Comparison of ENCODE assay signal across 23 cellular contexts in the genomic region with DNA sequence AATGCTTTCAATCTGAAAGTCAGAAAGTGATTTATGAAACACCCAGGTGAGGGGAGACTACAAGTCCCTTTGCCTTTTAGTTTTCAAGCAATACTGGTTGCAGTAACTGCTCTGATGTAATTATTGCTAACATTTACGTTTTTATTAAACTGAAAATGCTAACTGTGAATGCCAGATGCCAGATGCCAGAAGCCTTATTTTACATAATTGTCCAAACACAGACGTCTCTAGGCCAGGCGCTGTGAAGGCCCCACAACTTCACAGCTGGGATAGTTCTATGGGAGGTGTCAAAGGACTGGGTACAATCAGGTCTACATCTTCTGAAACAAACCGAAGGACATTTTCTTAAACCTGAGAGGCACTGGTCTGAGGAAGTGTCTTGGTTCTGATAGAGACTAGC. TPM values are rescaled to one million over a fixed set of nuclear protein-coding genes. Genes with fewer than 3 reads are reported as not detected.
DNase-seq lines count a peak whose midpoint lies in the region; ATAC-seq, FAIRE-seq and TF ChIP-seq lines count a peak whose summit lies in the region.
"Had no signal": no experiment of that assay in that cellular context is flagged by ENCODE, and none has a peak within 500 bp of the region (broad histone marks: within the 10 kb centered on the region; RNA-seq: fewer than 3 reads in every experiment).

No MANE protein-coding gene starts in this region.

- CTCF ChIA-PET in GM12878 (lab: Yijun Ruan, JAX), result no interaction called here

- H3K4me1 ChIP-seq in OCI-LY3 (ENCODE audit: low read length) (peaks cover 74% of the 10 kb centered on the region), GM12878 (ENCODE audit: control insufficient read depth, insufficient read depth, low read length) (no peaks in the 10 kb centered on the region), tibial artery (no peaks in the 10 kb centered on the region)

- H3K79me2 ChIP-seq in OCI-LY3 (ENCODE audit: low read length) (no peaks in the 10 kb centered on the region), GM12878 (ENCODE audit: control insufficient read depth, insufficient read depth, low read length) (no peaks in the 10 kb centered on the region)

- no peak for TF ChIP-seq CTCF in OCI-LY3 (IDR thresholded peaks at IDR 0.05; ENCODE audit: low read depth, low read length)
- no peak for TF ChIP-seq CTCF in GM12878 (IDR thresholded peaks at IDR 0.05 in 2 of 3, conservative IDR thresholded peaks at IDR 0.05 in 1 of 3; ENCODE audit: control insufficient read depth in 2 of 3, extremely low read depth in 1 of 3, insufficient read depth in 1 of 3, low read depth in 3 of 3, low read length in 3 of 3)
- no peak for TF ChIP-seq CTCF in tibial artery (IDR thresholded peaks at IDR 0.05)

- H3K27ac ChIP-seq in OCI-LY3 (ENCODE audit: low read length) (peak overlapping the region; percentile 89), GM12878 (ENCODE audit: control insufficient read depth, insufficient read depth) (no peak overlapping the region), tibial artery (no peak overlapping the region)
- H3K27ac ChIP-seq: SJSA1 had no signal

- peak; percentile 36 for ATAC-seq in GM12878
- ATAC-seq in HG03139 (IDR thresholded peaks at IDR 0.05; ENCODE audit: unreplicated experiment), result no peak
- ATAC-seq in HG03045 (IDR thresholded peaks at IDR 0.05; ENCODE audit: unreplicated experiment), result no peak
- ATAC-seq: HepG2, PC-3 had no signal

- TF ChIP-seq RAD21 in GM12878 (IDR thresholded peaks at IDR 0.05; ENCODE audit: insufficient read depth, low read depth, low read length), result no peak

- no peak for TF ChIP-seq EP300 in GM12878 (IDR thresholded peaks at IDR 0.05; ENCODE audit: borderline replicate concordance in 1 of 2, control insufficient read depth in 1 of 2, low read depth in 2 of 2, low read length in 2 of 2)

- TF ChIP-seq POLR2A in GM12878 (IDR thresholded peaks at IDR 0.05; ENCODE audit: low read depth, low read length), result no peak

- 16% methylated on average over 4 of the region's 4 CpGs for WGBS in GM12878 (ENCODE audit: insufficient coverage, insufficient replicate concordance, low lambda C conversion rate, missing lambda C conversion rate)

- RAD21 ChIA-PET in GM12878 (lab: Charles Lee; ENCODE audit: unreplicated experiment), result interaction anchor here (1.0 kb wide), 1 partner anchor 32 kb away, joined by 3 read pairs; no protein-coding TSS in a partner anchor

- intact Hi-C loops in GM12878 (cut with micrococcal nuclease; ENCODE audit: unreplicated experiment) (no loop called here), tibial artery (cut with DNase I; ENCODE audit: low total_unique reads) (no loop called here)

- H3K36me3 ChIP-seq in OCI-LY3 (replicated peaks; ENCODE audit: low read depth, low read length), result peaks cover 2% of the 10 kb centered on the region
- H3K36me3 ChIP-seq in GM12878 (ENCODE audit: control insufficient read depth in 2 of 2, insufficient read depth in 2 of 2, low read length in 1 of 2), result no peaks in the 10 kb centered on the region
- H3K36me3 ChIP-seq in tibial artery, result no peaks in the 10 kb centered on the region
- H3K36me3 ChIP-seq: SJSA1 had no signal

- in situ Hi-C loops in GM12878 (cut with MboI), result no loop called here

- H2AFZ ChIP-seq in OCI-LY3 (ENCODE audit: low read depth, low read length) (no peak overlapping the region), GM12878 (ENCODE audit: control insufficient read depth, low read depth, low read length) (0 out of 2 replicates have a peak overlapping the region, but pooled peaks have one; percentile 9)

- H3K4me2 ChIP-seq in OCI-LY3 (ENCODE audit: low read length) (peak overlapping the region; percentile 43), GM12878 (ENCODE audit: control insufficient read depth, insufficient read depth) (no peak overlapping the region)

- POLR2A ChIA-PET in GM12878 (lab: Charles Lee), result no interaction called here

- H3K27me3 ChIP-seq in OCI-LY3 (ENCODE audit: low read depth, low read length) (no peaks in the 10 kb centered on the region), GM12878 (replicated peaks in 1 of 2; ENCODE audit: control insufficient read depth in 2 of 2, insufficient read depth in 2 of 2, low read length in 1 of 2) (no peaks in the 10 kb centered on the region), tibial artery (peaks cover 0 to 3% of the 10 kb centered on the region in 2 donors)
- H3K27me3 ChIP-seq: SJSA1 had no signal

- SMC1A ChIA-PET in GM12878 (lab: Charles Lee; ENCODE audit: uncharacterized antibody, unreplicated experiment), result interaction anchor here (0.8 to 1.6 kb wide), 8 partner anchors 8 to 87 kb away, joined by 3 to 4 read pairs (median 4); a partner anchor contains a TSS

- H3K9me3 ChIP-seq in OCI-LY3 (ENCODE audit: insufficient read depth, low read length), result no peaks in the 10 kb centered on the region
- no peaks in the 10 kb centered on the region for H3K9me3 ChIP-seq in GM12878 (replicated peaks; ENCODE audit: control insufficient read depth, insufficient read depth, low read length)
- no peaks in the 10 kb centered on the region for H3K9me3 ChIP-seq in tibial artery
- H3K9me3 ChIP-seq: SJSA1 had no signal

- H4K20me1 ChIP-seq in OCI-LY3 (ENCODE audit: insufficient read depth, low read length), result no peaks in the 10 kb centered on the region
- H4K20me1 ChIP-seq in GM12878 (ENCODE audit: control insufficient read depth, insufficient read depth), result no peaks in the 10 kb centered on the region

- FAIRE-seq in GM12878 (lab: Jason Lieb, UNC), result peak; percentile 64
- FAIRE-seq: H1, HepG2 had no signal

- H3K4me3 ChIP-seq in OCI-LY3 (ENCODE audit: low read length) (peak overlapping the region; percentile 3; the same call in 1 of the 2 replicates), GM12878 (no peak overlapping the region), tibial artery (no peak overlapping the region)
- H3K4me3 ChIP-seq: SJSA1 had no signal

- peak; percentile 33 for DNase-seq in NCI-H2171 treated with DMSO at 0.1 percent for 48 hours (lab: John Stamatoyannopoulos, UW)
- no peak for DNase-seq in NCI-H2171 (lab: John Stamatoyannopoulos, UW)
- DNase-seq in GM12878 (ENCODE audit: low read depth, low spot score), result no peak
- no peak for DNase-seq in tibial artery
- DNase-seq in SIG-M5 treated with dmso at 0.1 percent for 504 hours (lab: John Stamatoyannopoulos, UW; ENCODE audit: unreplicated experiment), result no peak
- DNase-seq: Calu3, HCEC 1CT, Kasumi-1, NCI-H2081, NCI-H345, NCI-H510A treated with DMSO at 0.1 percent for 48 hours, PC-3 had no signal

- BruUV-seq in GM12878 (replicated peaks; lab: Mats Ljungman, UMichigan), result no TSS peak

- H3K9ac ChIP-seq in OCI-LY3 (ENCODE audit: low read length) (peak overlapping the region; percentile 41), GM12878 (ENCODE audit: control insufficient read depth, insufficient read depth, low read length) (no peak overlapping the region)

RNA-seq across cellular contexts. Expression of a gene that starts 27.5 kb away (rescaled TPM):
- not detected in 2 replicates for total RNA-seq in GM12878 (2013; cell fraction: nucleolus; rRNA removed)
- total RNA-seq in GM12878 (2014; rRNA removed), result not detected in 2 replicates
- 0.27 and 0.32 TPM in 2 replicates for total RNA-seq in GM12878 (2014; rRNA removed; fragmentation: Illumina TruSeq; extraction: Trizol)
- not detected in 2 replicates for total RNA-seq in GM12878 (2021)
- polyA plus RNA-seq in GM12878 (2011; ENCODE audit: low read depth), result not detected
- polyA plus RNA-seq in GM12878 (2011; rRNA removed), result not detected in 2 replicates
- 0.30 TPM in 1 of 2 replicates, not detected in the other for polyA plus RNA-seq in GM12878 (2011; cell fraction: cytosol; rRNA removed)
- 0.31 and 0.48 TPM in 2 replicates for polyA plus RNA-seq in GM12878 (2011; cell fraction: nucleus; rRNA removed)
- not detected in 2 replicates for polyA plus RNA-seq in GM12878 (2012)
- polyA plus RNA-seq in GM12878 (2014; fragmentation: Illumina TruSeq; extraction: Trizol), result not detected in 2 replicates
- polyA plus RNA-seq in GM12878 (2014; fragmentation: Nextera tagmentation; extraction: Ambion mirVana), result not detected
- not detected in 2 replicates for polyA plus RNA-seq in GM12878 (2014; rRNA removed)
- polyA plus RNA-seq in GM12878 (2016; fragmentation: Nextera tagmentation; extraction: Ambion mirVana), result not detected
- 0.46 TPM in 1 of 2 replicates, not detected in the other for polyA minus RNA-seq in GM12878 (2011; rRNA and poly(A)+ RNA removed)
- polyA minus RNA-seq in GM12878 (2011; cell fraction: cytosol; rRNA and poly(A)+ RNA removed), result not detected in 2 replicates
- polyA minus RNA-seq in GM12878 (2011; cell fraction: nucleus; rRNA and poly(A)+ RNA removed), result 1.1 TPM in 1 of 2 replicates, not detected in the other
- total RNA-seq: A172; Calu3; H1; HepG2; HT-29; M059J; PC-3; SJSA1; T-helper 1 cell treated with Interleukin-12 subunit alpha and Interleukin-12 subunit beta and Interleukin-4 antibody, amounts not matched to agents 30 ng/mL and 1 ng/mL, for 36 hours had no signal
- polyA plus RNA-seq: BJ, H1, HepG2 had no signal

RNA-seq across cellular contexts. Expression of a gene that starts 34.8 kb away (rescaled TPM):
- 142 and 149 TPM in 2 replicates for total RNA-seq in GM12878 (2013; cell fraction: nucleolus; rRNA removed)
- total RNA-seq in GM12878 (2014; rRNA removed) (41.3 and 45.7 TPM in 2 replicates), GM12878 (2014; rRNA removed; fragmentation: Illumina TruSeq; extraction: Trizol) (49.6 and 49.9 TPM in 2 replicates), GM12878 (2021) (39.4 and 39.5 TPM in 2 replicates)
- polyA plus RNA-seq in GM12878 (2011; ENCODE audit: low read depth), result 7.7 TPM
- polyA plus RNA-seq in GM12878 (2011; rRNA removed) (46.3 and 89.4 TPM in 2 replicates), GM12878 (2014; fragmentation: Illumina TruSeq; extraction: Trizol) (45.3 and 60.1 TPM in 2 replicates), GM12878 (2014; fragmentation: Nextera tagmentation; extraction: Ambion mirVana) (1 to 10 TPM; 6.0 to 9.4 TPM), GM12878 (2014; rRNA removed) (27.2 and 31.5 TPM in 2 replicates), GM12878 (2016; fragmentation: Nextera tagmentation; extraction: Ambion mirVana) (10 to 100 TPM; 27.9 to 32.5 TPM)
- 16.7 TPM in 2 replicates for polyA plus RNA-seq in GM12878 (2011; cell fraction: cytosol; rRNA removed)
- 94.3 and 114 TPM in 2 replicates for polyA plus RNA-seq in GM12878 (2011; cell fraction: nucleus; rRNA removed)
- polyA plus RNA-seq in GM12878 (2012), result 12.0 and 12.4 TPM in 2 replicates
- polyA minus RNA-seq in GM12878 (2011; rRNA and poly(A)+ RNA removed), result 51.1 and 72.2 TPM in 2 replicates
- polyA minus RNA-seq in GM12878 (2011; cell fraction: cytosol; rRNA and poly(A)+ RNA removed), result 15.4 and 24.5 TPM in 2 replicates
- 114 and 186 TPM in 2 replicates for polyA minus RNA-seq in GM12878 (2011; cell fraction: nucleus; rRNA and poly(A)+ RNA removed)

RNA-seq across cellular contexts. Expression of a gene that starts 35.2 kb away (rescaled TPM):
- total RNA-seq in GM12878 (2013; cell fraction: nucleolus; rRNA removed), result 156 and 158 TPM in 2 replicates
- 36.1 and 48.3 TPM in 2 replicates for total RNA-seq in GM12878 (2014; rRNA removed)
- 63.8 and 64.4 TPM in 2 replicates for total RNA-seq in GM12878 (2014; rRNA removed; fragmentation: Illumina TruSeq; extraction: Trizol)
- total RNA-seq in GM12878 (2021), result 40.3 and 41.5 TPM in 2 replicates
- polyA plus RNA-seq in GM12878 (2011; ENCODE audit: low read depth), result 7.1 TPM
- 32.5 and 54.9 TPM in 2 replicates for polyA plus RNA-seq in GM12878 (2011; rRNA removed)
- polyA plus RNA-seq in GM12878 (2011; cell fraction: cytosol; rRNA removed), result 7.9 and 8.3 TPM in 2 replicates
- 31.6 and 34.1 TPM in 2 replicates for polyA plus RNA-seq in GM12878 (2011; cell fraction: nucleus; rRNA removed)
- polyA plus RNA-seq in GM12878 (2012), result 11.0 and 16.3 TPM in 2 replicates
- 49.3 and 64.3 TPM in 2 replicates for polyA plus RNA-seq in GM12878 (2014; fragmentation: Illumina TruSeq; extraction: Trizol)
- 10 to 100 TPM; 12.8 to 18.9 TPM for polyA plus RNA-seq in GM12878 (2014; fragmentation: Nextera tagmentation; extraction: Ambion mirVana)
- 26.2 and 32.0 TPM in 2 replicates for polyA plus RNA-seq in GM12878 (2014; rRNA removed)
- 10 to 100 TPM; 45.5 to 55.3 TPM for polyA plus RNA-seq in GM12878 (2016; fragmentation: Nextera tagmentation; extraction: Ambion mirVana)
- polyA minus RNA-seq in GM12878 (2011; rRNA and poly(A)+ RNA removed), result 24.8 and 35.4 TPM in 2 replicates
- polyA minus RNA-seq in GM12878 (2011; cell fraction: cytosol; rRNA and poly(A)+ RNA removed), result 7.2 and 12.1 TPM in 2 replicates
- polyA minus RNA-seq in GM12878 (2011; cell fraction: nucleus; rRNA and poly(A)+ RNA removed), result 28.9 and 43.6 TPM in 2 replicates
